ENCODE assay signal across 8 cellular contexts in the genomic region with DNA sequence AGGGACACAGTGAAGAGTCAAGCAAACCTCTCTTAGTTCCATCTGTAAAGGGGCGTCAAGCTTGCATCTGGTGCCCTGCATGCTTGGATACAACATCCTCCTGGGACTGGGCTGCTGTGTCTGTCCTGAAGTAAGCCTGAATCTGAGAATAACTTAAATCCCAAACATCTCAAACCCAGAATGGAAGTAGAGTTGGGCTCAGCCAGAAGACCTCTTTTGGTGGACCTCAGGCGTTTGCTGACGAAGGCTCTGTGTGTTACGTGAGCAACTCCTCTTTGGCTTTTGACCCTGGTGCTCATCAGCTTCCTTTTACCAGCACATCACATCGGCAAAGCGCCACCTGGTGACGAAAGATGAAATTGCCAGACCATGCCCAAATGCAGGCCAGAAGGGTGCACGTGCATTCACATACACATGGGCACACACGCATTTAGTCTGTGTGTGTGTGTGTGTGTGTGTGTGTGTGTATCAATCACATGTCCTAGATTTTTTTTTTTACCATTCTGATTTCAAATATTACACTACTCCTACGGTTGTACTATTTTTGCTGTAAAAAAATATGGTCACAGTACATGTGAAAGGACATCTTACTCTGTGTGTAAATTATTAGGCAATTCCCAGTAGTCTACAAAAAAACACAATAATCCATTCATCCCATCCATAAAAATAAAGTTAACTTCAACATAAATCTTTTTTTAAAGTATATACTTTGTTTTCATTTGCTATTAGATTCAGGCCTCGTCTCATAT. TPM values are rescaled to one million over a fixed set of nuclear protein-coding genes. Genes with fewer than 3 reads are reported as not detected.
DNase-seq lines count a peak whose midpoint lies in the region; ATAC-seq and TF ChIP-seq lines count a peak whose summit lies in the region.

No MANE protein-coding gene starts in this region.

- 11% methylated on average over 11 of the region's 11 CpGs for WGBS in esophagus muscularis mucosa

- H3K27ac ChIP-seq in AG04450 (ENCODE audit: low read depth, low read length) (no peak overlapping the region), Panc1 (ENCODE audit: low read length) (no peak overlapping the region), esophagus muscularis mucosa (replicated peaks in 1 of 4) (no peak overlapping the region)

- no peaks in the 10 kb centered on the region for H3K36me3 ChIP-seq in Panc1 (ENCODE audit: control insufficient read depth, insufficient read depth, low read length)
- H3K36me3 ChIP-seq in esophagus muscularis mucosa, result no peaks in the 10 kb centered on the region

- no peak overlapping the region for H3K4me3 ChIP-seq in AG04450 (ENCODE audit: low read depth, low read length)
- no peak overlapping the region for H3K4me3 ChIP-seq in Panc1 (ENCODE audit: low read depth in 2 of 2, low read length in 2 of 2)
- H3K4me3 ChIP-seq in esophagus muscularis mucosa, result no peak overlapping the region

- intact Hi-C loops in Panc1 (cut with micrococcal nuclease; ENCODE audit: unreplicated experiment) (loop anchor here (5.0 kb wide), 1 partner anchor 60 kb away; no protein-coding TSS in a partner anchor), esophagus muscularis mucosa (cut with DNase I) (loop anchor here (1.0 to 5.0 kb wide), 2 partner anchors 61 to 95 kb away; no protein-coding TSS in a partner anchor), natural killer cell (cut with micrococcal nuclease) (loop anchor here (1.0 to 2.0 kb wide), 3 partner anchors 39 to 97 kb away; no protein-coding TSS in a partner anchor)

- H3K36me3 Mint-ChIP-seq in natural killer cell, result no peaks in the 10 kb centered on the region
- no peaks in the 10 kb centered on the region for H3K36me3 Mint-ChIP-seq in stimulated activated memory B cell treated with anti-CD40 and anti-IgM and Interleukin-4, amounts not matched to agents 10 μg/mL and 1 μg/mL and 100 μg/mL, for 72 hours

- peak overlapping the region; percentile 13 for H3K4me3 Mint-ChIP-seq in natural killer cell
- no peak overlapping the region for H3K4me3 Mint-ChIP-seq in stimulated activated memory B cell treated with anti-CD40 and anti-IgM and Interleukin-4, amounts not matched to agents 10 μg/mL and 1 μg/mL and 100 μg/mL, for 72 hours

- peak; percentile 16 for TF ChIP-seq POLR2A in GM18951 (IDR thresholded peaks at IDR 0.05; ENCODE audit: extremely low read depth, insufficient read depth, insufficient read length)
- no peak for TF ChIP-seq POLR2A in esophagus muscularis mucosa (IDR thresholded peaks at IDR 0.05; ENCODE audit: low read depth)

- CTCF ChIA-PET in AG04450 (lab: Charles Lee) (interaction anchor here (0.6 to 1.7 kb wide), 32 partner anchors 8 to 182 kb away, joined by 3 to 23 read pairs (median 7); partner anchors contain the start of gene CDK3), Panc1 (lab: Charles Lee) (interaction anchor here (0.6 to 1.1 kb wide), 23 partner anchors 9 to 318 kb away, joined by 3 to 32 read pairs (median 4); partner anchors contain the start of gene FOXJ1)

- H3K9me3 ChIP-seq in AG04450 (ENCODE audit: control insufficient read depth, insufficient read depth, low read length) (no peaks in the 10 kb centered on the region; the same call in 1 of the 2 replicates), Panc1 (ENCODE audit: control insufficient read depth, insufficient read depth, low read depth, low read length) (no peaks in the 10 kb centered on the region), esophagus muscularis mucosa (no peaks in the 10 kb centered on the region)

- no peaks in the 10 kb centered on the region for H3K9me3 Mint-ChIP-seq in natural killer cell
- H3K9me3 Mint-ChIP-seq in stimulated activated memory B cell treated with anti-CD40 and anti-IgM and Interleukin-4, amounts not matched to agents 10 μg/mL and 1 μg/mL and 100 μg/mL, for 72 hours, result no peaks in the 10 kb centered on the region

- H3K4me1 Mint-ChIP-seq in natural killer cell, result peaks cover 14% of the 10 kb centered on the region in 2 donors
- peaks cover 36% of the 10 kb centered on the region for H3K4me1 Mint-ChIP-seq in stimulated activated memory B cell treated with anti-CD40 and anti-IgM and Interleukin-4, amounts not matched to agents 10 μg/mL and 1 μg/mL and 100 μg/mL, for 72 hours

- ATAC-seq in Panc1, result peak; percentile 98
- ATAC-seq in natural killer cell, result peak; percentile 93 to 99 (median 96)
- peak; percentile 92 for ATAC-seq in stimulated activated memory B cell treated with anti-CD40 and anti-IgM and Interleukin-4, amounts not matched to agents 10 μg/mL and 1 μg/mL and 100 μg/mL, for 72 hours

- DNase-seq in AG04450 (ENCODE audit: low read depth, low spot score), result peak; percentile 62
- peak; percentile 85 for DNase-seq in LoVo (ENCODE audit: low spot score)
- DNase-seq in Panc1 (ENCODE audit: low read depth, low spot score), result peak; percentile 89
- DNase-seq in activated T-cell treated with anti-CD3 and anti-CD28 coated beads for 4 hours, result peak; percentile 95
- peak; percentile 98 for DNase-seq in esophagus muscularis mucosa (ENCODE audit: extremely low spot score)
- DNase-seq in natural killer cell, result peak; percentile 92

- POLR2A ChIA-PET in AG04450 (lab: Yijun Ruan, JAX) (interaction anchor here (0.6 kb wide), 2 partner anchors 33 to 521 kb away, joined by 5 to 9 read pairs; no protein-coding TSS in a partner anchor), Panc1 (lab: Charles Lee) (interaction anchor here (0.5 kb wide), 1 partner anchor 8 kb away, joined by 5 read pairs; no protein-coding TSS in a partner anchor)

- no peaks in the 10 kb centered on the region for H3K4me1 ChIP-seq in Panc1 (ENCODE audit: control insufficient read depth, insufficient read depth, low read length)
- peaks cover 0 to 8% (median 6%) of the 10 kb centered on the region in 4 donors for H3K4me1 ChIP-seq in esophagus muscularis mucosa

- in situ Hi-C loops in GM18951 (cut with MboI; ENCODE audit: low sequenced_read_pairs, unreplicated experiment), result loop anchor here (5.0 kb wide), 1 partner anchor 60 kb away; no protein-coding TSS in a partner anchor
- in situ Hi-C loops in Panc1 (cut with HindIII; ENCODE audit: low pct_unique_long_range_greater_than_20kb, low sequenced_read_pairs), result no loop called here

- peak overlapping the region; percentile 68 to 79 for H3K27ac Mint-ChIP-seq in natural killer cell
- no peak overlapping the region for H3K27ac Mint-ChIP-seq in stimulated activated memory B cell treated with anti-CD40 and anti-IgM and Interleukin-4, amounts not matched to agents 10 μg/mL and 1 μg/mL and 100 μg/mL, for 72 hours

- H3K27me3 ChIP-seq in AG04450 (ENCODE audit: control insufficient read depth, insufficient read depth, low read length) (no peaks in the 10 kb centered on the region), Panc1 (ENCODE audit: control insufficient read depth, insufficient read depth, low read length) (no peaks in the 10 kb centered on the region), esophagus muscularis mucosa (no peaks in the 10 kb centered on the region)

- TF ChIP-seq CTCF in AG04450 (IDR thresholded peaks at IDR 0.05; ENCODE audit: low read depth, low read length), result peak; percentile 91
- peak; percentile 92 for TF ChIP-seq CTCF in Panc1 (IDR thresholded peaks at IDR 0.05)
- peak; percentile 82 to 91 (median 90) for TF ChIP-seq CTCF in esophagus muscularis mucosa (IDR thresholded peaks at IDR 0.05)
- TF ChIP-seq CTCF in natural killer cell (IDR thresholded peaks at IDR 0.05), result peak; percentile 73

- H3K27me3 Mint-ChIP-seq in natural killer cell (ENCODE audit: low read depth in 2 of 2), result no peaks in the 10 kb centered on the region
- H3K27me3 Mint-ChIP-seq in stimulated activated memory B cell treated with anti-CD40 and anti-IgM and Interleukin-4, amounts not matched to agents 10 μg/mL and 1 μg/mL and 100 μg/mL, for 72 hours, result no peaks in the 10 kb centered on the region

- no peak for TF ChIP-seq EP300 in esophagus muscularis mucosa (IDR thresholded peaks at IDR 0.05)

- no TSS peak for BruUV-seq in Panc1 (replicated peaks; lab: Mats Ljungman, UMichigan)

RNA-seq across cellular contexts. Expression of gene FOXJ1, which starts 41.1 kb away (rescaled TPM):
- polyA plus RNA-seq in AG04450 (2011; rRNA removed), result not detected in 2 replicates
- polyA minus RNA-seq in AG04450 (2011; rRNA and poly(A)+ RNA removed), result not detected in 2 replicates
- total RNA-seq in Panc1 (2021; ENCODE audit: unreplicated experiment) (0.28 TPM), esophagus muscularis mucosa (under 1 TPM in 1 of 4 donors, not detected in 3; 0.32 TPM), natural killer cell (under 1 TPM; 0.21 to 0.93 (median 0.36) TPM)
- 0.22 TPM for polyA plus RNA-seq in Panc1 (2012; ENCODE audit: insufficient read length)

RNA-seq across cellular contexts. Expression of gene RNF157, which starts 58.1 kb away (rescaled TPM):
- polyA plus RNA-seq in AG04450 (2011; rRNA removed), result 1.6 and 1.8 TPM in 2 replicates
- polyA minus RNA-seq in AG04450 (2011; rRNA and poly(A)+ RNA removed), result 2.3 and 3.0 TPM in 2 replicates
- total RNA-seq in Panc1 (2021; ENCODE audit: unreplicated experiment), result 4.0 TPM
- polyA plus RNA-seq in Panc1 (2012; ENCODE audit: insufficient read length), result 5.6 TPM
- total RNA-seq in esophagus muscularis mucosa, result 1 to 10 TPM; 2.1 to 8.1 (median 4.8) TPM
- total RNA-seq in natural killer cell, result 1 to 10 TPM; 4.9 to 9.1 (median 8.5) TPM
